ENCODE assay signal across 8 cellular contexts in the genomic region with DNA sequence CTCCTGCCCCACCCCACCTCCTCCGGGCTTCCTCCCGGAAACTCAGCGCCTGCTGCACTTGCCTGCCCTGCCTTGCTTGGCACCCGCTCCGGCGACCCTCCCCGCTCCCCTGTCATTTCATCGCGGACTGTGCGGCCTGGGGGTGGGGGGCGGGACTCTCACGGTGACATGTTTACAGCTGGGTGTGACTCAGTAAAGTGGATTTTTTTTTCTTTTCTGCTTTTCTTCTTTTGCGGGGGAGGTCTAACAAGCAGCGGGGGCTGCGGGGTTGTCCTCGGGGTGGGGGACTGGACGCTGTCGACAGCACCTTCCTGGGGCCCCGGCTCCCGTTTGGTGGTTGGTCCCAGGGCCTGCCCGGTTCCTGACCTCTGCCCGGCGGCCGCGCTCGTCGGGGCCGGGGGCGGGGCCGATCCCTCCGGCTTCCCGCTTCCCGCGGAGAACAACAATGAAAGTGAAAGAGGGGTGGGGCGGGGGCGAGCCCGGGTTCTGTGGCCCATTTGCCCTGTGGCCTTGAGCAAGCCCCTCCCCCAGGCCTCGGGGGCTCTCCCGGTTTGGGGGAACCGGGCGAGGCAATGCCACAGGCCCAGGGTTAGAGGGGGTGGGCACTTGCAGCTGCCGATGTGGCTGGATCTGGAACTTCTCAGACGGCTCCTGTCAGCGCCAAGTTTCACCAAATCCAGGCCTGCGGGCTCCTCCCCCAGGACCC. TPM values are rescaled to one million over a fixed set of nuclear protein-coding genes. Genes with fewer than 3 reads are reported as not detected.
A peak's percentile ranks its signal among the peaks of the same experiment; 100 is the strongest.
DNase-seq lines count a peak whose midpoint lies in the region; ATAC-seq, FAIRE-seq and TF ChIP-seq lines count a peak whose summit lies in the region.

No MANE protein-coding gene starts in this region.

- FAIRE-seq in HepG2 (lab: Jason Lieb, UNC): peak; percentile 26

- H3K4me2 ChIP-seq in IMR-90 (ENCODE audit: low read depth, low read length) (peak overlapping the region; percentile 45), HepG2 (ENCODE audit: low read depth, low read length) (peak overlapping the region; percentile 75)

- H3K27me3 ChIP-seq in IMR-90 (ENCODE audit: control insufficient read depth, insufficient read depth, low read length) (no peaks in the 10 kb centered on the region), HepG2 (ENCODE audit: control insufficient read depth in 1 of 2, insufficient read depth in 2 of 2, low read length in 2 of 2) (no peaks in the 10 kb centered on the region)

- no peaks in the 10 kb centered on the region for H3K9me3 ChIP-seq in IMR-90 (ENCODE audit: control insufficient read depth, insufficient read depth, low read length)
- H3K9me3 ChIP-seq in HepG2 (ENCODE audit: low read length): no peaks in the 10 kb centered on the region

- no peak for TF ChIP-seq POLR2A in IMR-90 (IDR thresholded peaks at IDR 0.05; ENCODE audit: low read depth, low read length)
- TF ChIP-seq POLR2A in HepG2 (IDR thresholded peaks at IDR 0.05; ENCODE audit: insufficient read depth in 1 of 2, low read depth in 2 of 2, low read length in 2 of 2): no peak

- H2BK5ac ChIP-seq in IMR-90 (ENCODE audit: low read depth, low read length, poor library complexity, severe bottlenecking): no peak overlapping the region

- H3K9me1 ChIP-seq in IMR-90 (ENCODE audit: insufficient read depth, low read length): 0 out of 2 replicates have a peak, but pooled peaks cover 5% of the 10 kb centered on the region

- H2BK20ac ChIP-seq in IMR-90 (ENCODE audit: low read depth, low read length): no peak overlapping the region

- POLR2A ChIA-PET in IMR-90 (lab: Charles Lee; ENCODE audit: unreplicated experiment): no interaction called here
- POLR2A ChIA-PET in HepG2 (lab: Yijun Ruan, JAX): interaction anchor here (1.3 to 1.7 kb wide), 4 partner anchors 8 to 533 kb away, joined by 3 to 4 read pairs (median 3); partner anchors contain the start of genes CRY2 and F2

- H4K20me1 ChIP-seq in IMR-90 (ENCODE audit: insufficient read depth, low read length) (no peaks in the 10 kb centered on the region), HepG2 (ENCODE audit: insufficient read depth, low read length) (peaks cover 8% of the 10 kb centered on the region)

- peak overlapping the region; percentile 22; the same call in 1 of the 2 replicates for H3K18ac ChIP-seq in IMR-90 (ENCODE audit: low read depth, low read length)

- ATAC-seq in IMR-90 (ENCODE audit: low read depth) (peak; percentile 49), HepG2 (peak; percentile 38), HG02884 (IDR thresholded peaks at IDR 0.05; ENCODE audit: unreplicated experiment) (no peak)

- H3K79me2 ChIP-seq in HepG2 (ENCODE audit: insufficient read depth, low read length): peaks cover 4% of the 10 kb centered on the region

- intact Hi-C loops in IMR-90 (cut with micrococcal nuclease): loop anchor here (1.0 to 10.0 kb wide), 2 partner anchors 32 to 304 kb away; no protein-coding TSS in a partner anchor
- intact Hi-C loops in HepG2 (cut with micrococcal nuclease; ENCODE audit: unreplicated experiment): loop anchor here (1.0 kb wide), 1 partner anchor 27 kb away; no protein-coding TSS in a partner anchor

- no peak for TF ChIP-seq RAD21 in IMR-90 (IDR thresholded peaks at IDR 0.05; ENCODE audit: low read length)
- no peak for TF ChIP-seq RAD21 in HepG2 (CRISPR knock-in tag; IDR thresholded peaks at IDR 0.05)

- H2BK15ac ChIP-seq in IMR-90 (ENCODE audit: low read depth, low read length): no peak overlapping the region; the same call in 2 of the 3 replicates

- H3K56ac ChIP-seq in IMR-90 (ENCODE audit: extremely low read depth, insufficient read depth, low read length): no peak overlapping the region

- 11% methylated on average over 3 of the region's 45 CpGs; no CpG with 5 or more reads in 1 of the 2 experiments for WGBS in IMR-90 (ENCODE audit: extremely low coverage in 2 of 2, insufficient read length in 1 of 2), 2 experiments
- 0% methylated on average over 14 of the region's 45 CpGs for WGBS in HepG2 (ENCODE audit: low lambda C conversion rate)

- peak overlapping the region; percentile 71 for H3K14ac ChIP-seq in IMR-90 (replicated peaks; ENCODE audit: low read depth, low read length)

- CTCF ChIA-PET in IMR-90 (lab: Yijun Ruan, JAX) (no interaction called here), HepG2 (lab: Yijun Ruan, JAX; ENCODE audit: low intra/inter-chr PET ratio, low total read pairs) (no interaction called here)

- no peak overlapping the region; the same call in 1 of the 2 replicates for H2AK5ac ChIP-seq in IMR-90 (ENCODE audit: low read depth, low read length)

- dilution Hi-C loops in IMR-90 (cut with HindIII; ENCODE audit: low sequenced_read_pairs, unreplicated experiment): no loop called here

- in situ Hi-C loops in IMR-90 (cut with MboI; ENCODE audit: low sequenced_read_pairs) (no loop called here), HepG2 (cut with HindIII; ENCODE audit: extremely low pct_ligation_motif_present, low pct_unique_long_range_greater_than_20kb) (no loop called here)

- TF ChIP-seq CTCF in IMR-90 (conservative IDR thresholded peaks at IDR 0.05; ENCODE audit: low read depth, low read length) (no peak), VCaP (conservative IDR thresholded peaks at IDR 0.05) (no peak), HepG2 (CRISPR knock-in tag; IDR thresholded peaks at IDR 0.05) (no peak)

- peak overlapping the region; percentile 33 for H3K4me3 ChIP-seq in IMR-90 (ENCODE audit: insufficient read depth, low read depth, low read length)
- H3K4me3 ChIP-seq in HepG2 (replicated peaks in 1 of 3; ENCODE audit: insufficient read depth in 1 of 3, low read depth in 2 of 3, low read length in 3 of 3): peak overlapping the region; percentile 87 to 92 (median 88)

- peak overlapping the region; percentile 75 for H3K4ac ChIP-seq in IMR-90 (ENCODE audit: low read depth, low read length)

- H2AFZ ChIP-seq in IMR-90 (replicated peaks; ENCODE audit: low read length, poor library complexity) (peak overlapping the region; percentile 91), HepG2 (ENCODE audit: low read length) (no peak overlapping the region)

- H3K27ac ChIP-seq in IMR-90 (ENCODE audit: insufficient read depth, low read length): peak overlapping the region; percentile 0; the same call in 1 of the 2 replicates
- peak overlapping the region; percentile 92 for H3K27ac ChIP-seq in VCaP
- peak overlapping the region; percentile 36 for H3K27ac ChIP-seq in caudate nucleus (ENCODE audit: low read depth, low read length)
- H3K27ac ChIP-seq in HepG2 (ENCODE audit: extremely low read length, insufficient read depth, low read length): peak overlapping the region; percentile 89

- peak overlapping the region in 1 of 2 experiments; percentile 75; a peak in 1 of 4 replicates for H4K8ac ChIP-seq in IMR-90 (ENCODE audit: low read depth in 2 of 2, low read length in 2 of 2)

- BruUV-seq in IMR-90 (replicated peaks; lab: Mats Ljungman, UMichigan): no TSS peak
- no TSS peak for BruUV-seq in HepG2 (replicated peaks; lab: Mats Ljungman, UMichigan)

- H4K5ac ChIP-seq in IMR-90 (ENCODE audit: low read depth, low read length): peak overlapping the region; percentile 28; the same call in 1 of the 2 replicates

- TF ChIP-seq EP300 in HepG2 (IDR thresholded peaks at IDR 0.05; ENCODE audit: low read depth in 2 of 2, low read length in 2 of 2) (0 out of 4 replicates have a peak, but pooled peaks of 1 of the 2 experiments have one; percentile 3), HepG2 (CRISPR knock-in tag; IDR thresholded peaks at IDR 0.05; ENCODE audit: borderline replicate concordance) (no peak)

- peak; percentile 62 for DNase-seq in DMS79 treated with DMSO at 0.1 percent for 48 hours (lab: John Stamatoyannopoulos, UW)
- no peak for DNase-seq in IMR-90
- DNase-seq in caudate nucleus (lab: John Stamatoyannopoulos, UW): peak in 10 of 61 donors; percentile 35 to 63 (median 42)
- peak; percentile 78 for DNase-seq in HepG2 (ENCODE audit: low spot score)
- DNase-seq in stimulated activated CD4-positive, alpha-beta T cell treated with anti-CD3 and anti-CD28 coated beads, Interleukin-4, amount 100 ng/mL, for 48 hours (ENCODE audit: low read depth in 2 of 2): peak; percentile 51 to 54
- no peak for DNase-seq in NCI-H2081 treated with DMSO at 0.1 percent for 48 hours (lab: John Stamatoyannopoulos, UW)

- H3K36me3 ChIP-seq in IMR-90 (ENCODE audit: control insufficient read depth, insufficient read depth, low read length) (peaks cover 12% of the 10 kb centered on the region), HepG2 (replicated peaks in 1 of 2; ENCODE audit: control insufficient read depth in 1 of 2, insufficient read depth in 2 of 2, low read length in 2 of 2) (peaks cover 0 to 1% of the 10 kb centered on the region in 2 experiments; a peak in 1 of 5 replicates)

- peak overlapping the region; percentile 55 for H4K91ac ChIP-seq in IMR-90 (ENCODE audit: insufficient read depth, low read depth, low read length)

- H3K79me1 ChIP-seq in IMR-90 (ENCODE audit: low read depth in 1 of 2, low read length in 2 of 2): peaks cover 0 to 11% of the 10 kb centered on the region in 2 experiments; a peak in 2 of 4 replicates

- H3K4me1 ChIP-seq in IMR-90 (ENCODE audit: control insufficient read depth, insufficient read depth, low read length) (peaks cover 8% of the 10 kb centered on the region), HepG2 (ENCODE audit: insufficient read depth, low read length) (peaks cover 31% of the 10 kb centered on the region)

- H2BK120ac ChIP-seq in IMR-90 (ENCODE audit: low read depth, low read length): peak overlapping the region; percentile 56; the same call in 1 of the 2 replicates

- H3K9ac ChIP-seq in IMR-90 (ENCODE audit: low read depth, low read length): peak overlapping the region; percentile 1; the same call in 1 of the 2 replicates
- H3K9ac ChIP-seq in HepG2 (ENCODE audit: insufficient read depth, low read depth, low read length): peak overlapping the region; percentile 87

- H2AK9ac ChIP-seq in IMR-90 (replicated peaks; ENCODE audit: low read depth, low read length, poor library complexity): peak overlapping the region; percentile 80

- H3K23ac ChIP-seq in IMR-90 (ENCODE audit: low read depth, low read length): peak overlapping the region; percentile 61; the same call in 1 of the 2 replicates

RNA-seq across cellular contexts. Expression of gene MDK, which starts 1.0 kb away (rescaled TPM):
- 23.1 and 25.8 TPM in 2 replicates for total RNA-seq in IMR-90 (2012; rRNA removed)
- 377 and 389 TPM in 2 replicates for polyA plus RNA-seq in IMR-90 (2012; rRNA removed)
- 720 and 780 TPM in 2 replicates for polyA plus RNA-seq in IMR-90 (2012; cell fraction: cytosol; rRNA removed)
- 135 and 153 TPM in 2 replicates for polyA plus RNA-seq in IMR-90 (2012; cell fraction: nucleus; rRNA removed; ENCODE audit: low replicate concordance)
- 149 and 312 TPM in 2 replicates for total RNA-seq in HepG2 (2016; rRNA removed; fragmentation: Illumina TruSeq; extraction: Trizol)
- total RNA-seq in HepG2 (2016; cell fraction: cytosol; rRNA removed; fragmentation: Illumina TruSeq; extraction: Trizol; ENCODE audit: low read depth): 310 and 356 TPM in 2 replicates
- 138 and 308 TPM in 2 replicates for total RNA-seq in HepG2 (2016; cell fraction: insoluble cytoplasmic fraction; rRNA removed; fragmentation: Illumina TruSeq; extraction: Trizol)
- 284 and 347 TPM in 2 replicates for total RNA-seq in HepG2 (2016; cell fraction: membrane; rRNA removed; fragmentation: Illumina TruSeq; extraction: Trizol)
- 197 and 254 TPM in 2 replicates for total RNA-seq in HepG2 (2016; cell fraction: nucleus; rRNA removed; fragmentation: Illumina TruSeq; extraction: Trizol)
- 355 and 407 TPM in 2 replicates for polyA plus RNA-seq in HepG2 (2011; rRNA removed)
- polyA plus RNA-seq in HepG2 (2011; cell fraction: cytosol; rRNA removed): 510 and 850 TPM in 2 replicates
- 205 and 210 TPM in 2 replicates for polyA plus RNA-seq in HepG2 (2011; cell fraction: nucleus; rRNA removed)
- polyA plus RNA-seq in HepG2 (2012): 127 and 170 TPM in 2 replicates
- 699 and 772 TPM in 2 replicates for polyA plus RNA-seq in HepG2 (2016; cell fraction: cytosol; fragmentation: Illumina TruSeq; extraction: Trizol; ENCODE audit: low read depth)
- polyA plus RNA-seq in HepG2 (2016; cell fraction: insoluble cytoplasmic fraction; fragmentation: Illumina TruSeq; extraction: Trizol; ENCODE audit: low read depth): 298 and 351 TPM in 2 replicates
- 584 and 631 TPM in 2 replicates for polyA plus RNA-seq in HepG2 (2016; cell fraction: membrane; fragmentation: Illumina TruSeq; extraction: Trizol; ENCODE audit: low read depth)
- polyA plus RNA-seq in HepG2 (2016; cell fraction: nucleus; fragmentation: Illumina TruSeq; extraction: Trizol; ENCODE audit: insufficient read depth, low read depth): 829 and 892 TPM in 2 replicates
- 1.3 and 126 TPM in 2 replicates for polyA minus RNA-seq in HepG2 (2011; rRNA and poly(A)+ RNA removed; ENCODE audit: low replicate concordance)
- 66.8 and 86.0 TPM in 2 replicates for polyA minus RNA-seq in HepG2 (2011; cell fraction: cytosol; rRNA and poly(A)+ RNA removed)
- 18.5 and 19.3 TPM in 2 replicates for polyA minus RNA-seq in HepG2 (2011; cell fraction: nucleus; rRNA and poly(A)+ RNA removed)

RNA-seq across cellular contexts. Expression of gene CHRM4, which starts 11.1 kb away (rescaled TPM):
- total RNA-seq in IMR-90 (2012; rRNA removed) (0.18 and 0.28 TPM in 2 replicates), HepG2 (2016; rRNA removed; fragmentation: Illumina TruSeq; extraction: Trizol) (0.13 TPM in 1 of 2 replicates, not detected in the other)
- polyA plus RNA-seq in IMR-90 (2012; rRNA removed) (0.09 and 0.19 TPM in 2 replicates), HepG2 (2011; rRNA removed) (0.21 and 0.22 TPM in 2 replicates)
- polyA plus RNA-seq in IMR-90 (2012; cell fraction: cytosol; rRNA removed): 0.16 and 0.19 TPM in 2 replicates
- polyA plus RNA-seq in IMR-90 (2012; cell fraction: nucleus; rRNA removed; ENCODE audit: low replicate concordance): 0.49 and 1.0 TPM in 2 replicates
- total RNA-seq in HepG2 (2016; cell fraction: cytosol; rRNA removed; fragmentation: Illumina TruSeq; extraction: Trizol; ENCODE audit: low read depth): not detected in 2 replicates
- total RNA-seq in HepG2 (2016; cell fraction: insoluble cytoplasmic fraction; rRNA removed; fragmentation: Illumina TruSeq; extraction: Trizol): 0.11 TPM in 1 of 2 replicates, not detected in the other
- 0.15 TPM in 1 of 2 replicates, not detected in the other for total RNA-seq in HepG2 (2016; cell fraction: membrane; rRNA removed; fragmentation: Illumina TruSeq; extraction: Trizol)
- 0.25 TPM in 1 of 2 replicates, not detected in the other for total RNA-seq in HepG2 (2016; cell fraction: nucleus; rRNA removed; fragmentation: Illumina TruSeq; extraction: Trizol)
- polyA plus RNA-seq in HepG2 (2011; cell fraction: cytosol; rRNA removed): 0.12 and 0.19 TPM in 2 replicates
- polyA plus RNA-seq in HepG2 (2011; cell fraction: nucleus; rRNA removed): 0.43 and 0.85 TPM in 2 replicates
- 0.27 TPM in 1 of 2 replicates, not detected in the other for polyA plus RNA-seq in HepG2 (2012)
- polyA plus RNA-seq in HepG2 (2016; cell fraction: cytosol; fragmentation: Illumina TruSeq; extraction: Trizol; ENCODE audit: low read depth): 0.08 TPM in 1 of 2 replicates, not detected in the other
- 0.15 TPM in 1 of 2 replicates, not detected in the other for polyA plus RNA-seq in HepG2 (2016; cell fraction: insoluble cytoplasmic fraction; fragmentation: Illumina TruSeq; extraction: Trizol; ENCODE audit: low read depth)
- 0.21 TPM in 1 of 2 replicates, not detected in the other for polyA plus RNA-seq in HepG2 (2016; cell fraction: membrane; fragmentation: Illumina TruSeq; extraction: Trizol; ENCODE audit: low read depth)
- 0.41 TPM in 1 of 2 replicates, not detected in the other for polyA plus RNA-seq in HepG2 (2016; cell fraction: nucleus; fragmentation: Illumina TruSeq; extraction: Trizol; ENCODE audit: insufficient read depth, low read depth)
- 0.58 and 0.90 TPM in 2 replicates for polyA minus RNA-seq in HepG2 (2011; rRNA and poly(A)+ RNA removed; ENCODE audit: low replicate concordance)
- polyA minus RNA-seq in HepG2 (2011; cell fraction: cytosol; rRNA and poly(A)+ RNA removed): not detected in 2 replicates
- 0.50 and 0.52 TPM in 2 replicates for polyA minus RNA-seq in HepG2 (2011; cell fraction: nucleus; rRNA and poly(A)+ RNA removed)

RNA-seq across cellular contexts. Expression of gene DGKZ, which starts 33.2 kb away (rescaled TPM):
- 43.0 and 46.8 TPM in 2 replicates for total RNA-seq in IMR-90 (2012; rRNA removed)
- 62.0 and 68.0 TPM in 2 replicates for polyA plus RNA-seq in IMR-90 (2012; rRNA removed)
- 52.8 and 75.7 TPM in 2 replicates for polyA plus RNA-seq in IMR-90 (2012; cell fraction: cytosol; rRNA removed)
- polyA plus RNA-seq in IMR-90 (2012; cell fraction: nucleus; rRNA removed; ENCODE audit: low replicate concordance): 126 and 364 TPM in 2 replicates
- total RNA-seq in HepG2 (2016; rRNA removed; fragmentation: Illumina TruSeq; extraction: Trizol): 14.6 and 20.7 TPM in 2 replicates
- total RNA-seq in HepG2 (2016; cell fraction: cytosol; rRNA removed; fragmentation: Illumina TruSeq; extraction: Trizol; ENCODE audit: low read depth): 11.9 and 13.2 TPM in 2 replicates
- 11.6 and 19.8 TPM in 2 replicates for total RNA-seq in HepG2 (2016; cell fraction: insoluble cytoplasmic fraction; rRNA removed; fragmentation: Illumina TruSeq; extraction: Trizol)
- 26.9 and 29.6 TPM in 2 replicates for total RNA-seq in HepG2 (2016; cell fraction: membrane; rRNA removed; fragmentation: Illumina TruSeq; extraction: Trizol)
- 18.5 and 22.1 TPM in 2 replicates for total RNA-seq in HepG2 (2016; cell fraction: nucleus; rRNA removed; fragmentation: Illumina TruSeq; extraction: Trizol)
- polyA plus RNA-seq in HepG2 (2011; rRNA removed): 15.8 and 17.6 TPM in 2 replicates
- 8.8 and 15.2 TPM in 2 replicates for polyA plus RNA-seq in HepG2 (2011; cell fraction: cytosol; rRNA removed)
- 108 and 162 TPM in 2 replicates for polyA plus RNA-seq in HepG2 (2011; cell fraction: nucleus; rRNA removed)
- 11.6 and 19.4 TPM in 2 replicates for polyA plus RNA-seq in HepG2 (2012)
- polyA plus RNA-seq in HepG2 (2016; cell fraction: cytosol; fragmentation: Illumina TruSeq; extraction: Trizol; ENCODE audit: low read depth): 18.6 and 18.8 TPM in 2 replicates
- 21.9 and 30.3 TPM in 2 replicates for polyA plus RNA-seq in HepG2 (2016; cell fraction: insoluble cytoplasmic fraction; fragmentation: Illumina TruSeq; extraction: Trizol; ENCODE audit: low read depth)
- 44.5 and 49.9 TPM in 2 replicates for polyA plus RNA-seq in HepG2 (2016; cell fraction: membrane; fragmentation: Illumina TruSeq; extraction: Trizol; ENCODE audit: low read depth)
- 65.9 and 71.9 TPM in 2 replicates for polyA plus RNA-seq in HepG2 (2016; cell fraction: nucleus; fragmentation: Illumina TruSeq; extraction: Trizol; ENCODE audit: insufficient read depth, low read depth)
- 43.2 and 71.9 TPM in 2 replicates for polyA minus RNA-seq in HepG2 (2011; rRNA and poly(A)+ RNA removed; ENCODE audit: low replicate concordance)
- 12.3 and 14.8 TPM in 2 replicates for polyA minus RNA-seq in HepG2 (2011; cell fraction: cytosol; rRNA and poly(A)+ RNA removed)
- 15.9 and 16.9 TPM in 2 replicates for polyA minus RNA-seq in HepG2 (2011; cell fraction: nucleus; rRNA and poly(A)+ RNA removed)

Comparison
In these comparisons a context has a peak if more than half of its experiments do, and no peak if none do; other contexts are left out.
1. DNase-seq: peak in DMS79 treated with DMSO at 0.1 percent for 48 hours (single experiment), HepG2 (single experiment) and stimulated activated CD4-positive, alpha-beta T cell treated with anti-CD3 and anti-CD28 coated beads, Interleukin-4, amount 100 ng/mL, for 48 hours (2 of 2); none in IMR-90 (single experiment) and NCI-H2081 treated with DMSO at 0.1 percent for 48 hours (single experiment).
2. H3K27ac ChIP-seq: peak in every context shown above with its lines; median percentile 92 in VCaP; 89 in HepG2; 36 in caudate nucleus; 0 in IMR-90.